22 cellular contexts compared by ENCODE assay signal in genomic region chr1:151425103-151425502, GRCh38. TPM values are rescaled to one million over a fixed set of nuclear protein-coding genes. Genes with fewer than 3 reads are reported as not detected.
"Had no signal": no experiment of that assay in that cellular context is flagged by ENCODE, and none has a peak within 500 bp of the region (broad histone marks: within the 10 kb centered on the region; RNA-seq: fewer than 3 reads in every experiment).

No MANE protein-coding gene starts in this region.

- DNase-seq: activated B cell treated with CpG ODN at 0.5 μM for 24 hours; activated CD4-positive, alpha-beta T cell treated with anti-CD3 and anti-CD28 coated beads, Interleukin-2, amount 10 ng/mL, durations not matched to agents 24 days and 14 days; activated CD8-positive, alpha-beta memory T cell treated with anti-CD3 and anti-CD28 coated beads, Interleukin-2, amount 50 U/mL, for 4 hours; activated naive CD4-positive, alpha-beta T cell treated with anti-CD3 and anti-CD28 coated beads, Interleukin-2, amount 10 ng/mL, durations not matched to agents 7 days and 5 days; cerebellar nuclear complex; effector CD4-positive, alpha-beta T cell; esophagus squamous epithelium; left colon; midbrain; nephron progenitor cell; nucleus accumbens; posterior cingulate gyrus; retina; spleen; stimulated activated CD4-positive, alpha-beta T cell treated with anti-CD3 and anti-CD28 coated beads, Interleukin-4, amount 100 ng/mL, for 4 hours; SW 1271 had no signal

- H3K27me3 Mint-ChIP-seq: activated B cell treated with CpG ODN at 0.5 μM for 24 hours; activated CD4-positive, alpha-beta T cell treated with anti-CD3 and anti-CD28 coated beads, Interleukin-2, amount 10 ng/mL, durations not matched to agents 24 days and 14 days; activated naive CD4-positive, alpha-beta T cell treated with anti-CD3 and anti-CD28 coated beads, Interleukin-2, amount 10 ng/mL, durations not matched to agents 7 days and 5 days; stimulated activated memory B cell treated with anti-CD40 and anti-IgM and Interleukin-4, amounts not matched to agents 10 μg/mL and 1 μg/mL and 100 μg/mL, for 72 hours had no signal

- H3K27me3 ChIP-seq: ascending aorta, breast epithelium, esophagus squamous epithelium, hepatocyte, spleen, thyroid gland had no signal

- H2AFZ ChIP-seq: hepatocyte had no signal

- H3K9me3 ChIP-seq: ascending aorta, breast epithelium, esophagus squamous epithelium, spleen, thyroid gland had no signal

- H3K27ac ChIP-seq: ascending aorta, breast epithelium, esophagus squamous epithelium, hepatocyte had no signal

- H3K4me3 Mint-ChIP-seq: activated B cell treated with CpG ODN at 0.5 μM for 24 hours; activated CD4-positive, alpha-beta T cell treated with anti-CD3 and anti-CD28 coated beads, Interleukin-2, amount 10 ng/mL, durations not matched to agents 24 days and 14 days; activated naive CD4-positive, alpha-beta T cell treated with anti-CD3 and anti-CD28 coated beads, Interleukin-2, amount 10 ng/mL, durations not matched to agents 7 days and 5 days; nephron progenitor cell; stimulated activated memory B cell treated with anti-CD40 and anti-IgM and Interleukin-4, amounts not matched to agents 10 μg/mL and 1 μg/mL and 100 μg/mL, for 72 hours had no signal

- H3K4me3 ChIP-seq: ascending aorta, breast epithelium, esophagus squamous epithelium, hepatocyte, spleen, thyroid gland had no signal

- H3K4me1 Mint-ChIP-seq: activated B cell treated with CpG ODN at 0.5 μM for 24 hours; activated CD4-positive, alpha-beta T cell treated with anti-CD3 and anti-CD28 coated beads, Interleukin-2, amount 10 ng/mL, durations not matched to agents 24 days and 14 days; activated naive CD4-positive, alpha-beta T cell treated with anti-CD3 and anti-CD28 coated beads, Interleukin-2, amount 10 ng/mL, durations not matched to agents 7 days and 5 days; nephron progenitor cell; stimulated activated memory B cell treated with anti-CD40 and anti-IgM and Interleukin-4, amounts not matched to agents 10 μg/mL and 1 μg/mL and 100 μg/mL, for 72 hours had no signal

- H3K27ac Mint-ChIP-seq: activated B cell treated with CpG ODN at 0.5 μM for 24 hours; activated CD4-positive, alpha-beta T cell treated with anti-CD3 and anti-CD28 coated beads, Interleukin-2, amount 10 ng/mL, durations not matched to agents 24 days and 14 days; activated naive CD4-positive, alpha-beta T cell treated with anti-CD3 and anti-CD28 coated beads, Interleukin-2, amount 10 ng/mL, durations not matched to agents 7 days and 5 days; nephron progenitor cell; stimulated activated memory B cell treated with anti-CD40 and anti-IgM and Interleukin-4, amounts not matched to agents 10 μg/mL and 1 μg/mL and 100 μg/mL, for 72 hours had no signal

- ATAC-seq: left colon; stimulated activated memory B cell treated with anti-CD40 and anti-IgM and Interleukin-4, amounts not matched to agents 10 μg/mL and 1 μg/mL and 100 μg/mL, for 72 hours had no signal

- H3K4me1 ChIP-seq: ascending aorta, breast epithelium, esophagus squamous epithelium had no signal

- H3K9me3 Mint-ChIP-seq: activated B cell treated with CpG ODN at 0.5 μM for 24 hours; activated CD4-positive, alpha-beta T cell treated with anti-CD3 and anti-CD28 coated beads, Interleukin-2, amount 10 ng/mL, durations not matched to agents 24 days and 14 days; activated naive CD4-positive, alpha-beta T cell treated with anti-CD3 and anti-CD28 coated beads, Interleukin-2, amount 10 ng/mL, durations not matched to agents 7 days and 5 days; nephron progenitor cell; stimulated activated memory B cell treated with anti-CD40 and anti-IgM and Interleukin-4, amounts not matched to agents 10 μg/mL and 1 μg/mL and 100 μg/mL, for 72 hours had no signal

- FAIRE-seq: endothelial cell of umbilical vein had no signal

- H3K4me2 ChIP-seq: hepatocyte had no signal

RNA-seq across cellular contexts. Expression of gene SELENBP1, which starts 52.6 kb away (rescaled TPM):
- total RNA-seq: activated B cell treated with CpG ODN at 0.5 μM for 24 hours; activated CD4-positive, alpha-beta T cell treated with anti-CD3 and anti-CD28 coated beads, Interleukin-2, amount 10 ng/mL, durations not matched to agents 24 days and 14 days had no signal
